ENCODE assay signal across 8 cellular contexts in genomic region chr2:105789745-105790466, GRCh38. TPM values are rescaled to one million over a fixed set of nuclear protein-coding genes. Genes with fewer than 3 reads are reported as not detected.
DNase-seq lines count a peak whose midpoint lies in the region; ATAC-seq, FAIRE-seq and TF ChIP-seq lines count a peak whose summit lies in the region.

No MANE protein-coding gene starts in this region.

- peak overlapping the region; percentile 1 for H3K9ac ChIP-seq in astrocyte (ENCODE audit: low read length)

- POLR2A ChIA-PET in A673 (lab: Charles Lee; ENCODE audit: low non-redundant PET), result interaction anchor here (0.5 kb wide), 1 partner anchor 227 kb away, joined by 4 read pairs; no protein-coding TSS in a partner anchor

- H3K4me1 ChIP-seq in A673 (ENCODE audit: insufficient read depth, low read length, poor library complexity, severe bottlenecking) (peaks cover 16% of the 10 kb centered on the region), astrocyte (ENCODE audit: insufficient read depth, low read length) (peaks cover 24% of the 10 kb centered on the region)

- no peak overlapping the region for H2AFZ ChIP-seq in astrocyte (ENCODE audit: low read depth, low read length)

- no peak overlapping the region for H3K27ac Mint-ChIP-seq in astrocyte (ENCODE audit: unreplicated experiment)
- peak overlapping the region; percentile 95 for H3K27ac Mint-ChIP-seq in stimulated activated naive CD8-positive, alpha-beta T cell treated with anti-CD3 and anti-CD28 coated beads, Interleukin-15, Interleukin-2, amounts not matched to agents 100 ng/mL and 50 ng/mL, for 24 hours

- H3K27ac ChIP-seq in A673 (ENCODE audit: low read depth, low read length, poor library complexity, severe bottlenecking) (no peak overlapping the region), astrocyte (ENCODE audit: low read depth, low read length) (no peak overlapping the region)

- no peaks in the 10 kb centered on the region for H3K9me3 Mint-ChIP-seq in astrocyte (ENCODE audit: unreplicated experiment)
- H3K9me3 Mint-ChIP-seq in stimulated activated naive CD8-positive, alpha-beta T cell treated with anti-CD3 and anti-CD28 coated beads, Interleukin-15, Interleukin-2, amounts not matched to agents 100 ng/mL and 50 ng/mL, for 24 hours, result no peaks in the 10 kb centered on the region

- H3K27me3 ChIP-seq in A673 (replicated peaks; ENCODE audit: insufficient read depth, low read depth, low read length, poor library complexity), result no peaks in the 10 kb centered on the region
- no peaks in the 10 kb centered on the region for H3K27me3 ChIP-seq in astrocyte (ENCODE audit: insufficient read depth, low read length)

- no peaks in the 10 kb centered on the region for H3K27me3 Mint-ChIP-seq in astrocyte (ENCODE audit: low read depth, unreplicated experiment)
- H3K27me3 Mint-ChIP-seq in stimulated activated naive CD8-positive, alpha-beta T cell treated with anti-CD3 and anti-CD28 coated beads, Interleukin-15, Interleukin-2, amounts not matched to agents 100 ng/mL and 50 ng/mL, for 24 hours, result no peaks in the 10 kb centered on the region

- no peak overlapping the region for H3K4me3 Mint-ChIP-seq in astrocyte (ENCODE audit: unreplicated experiment)
- peak overlapping the region; percentile 76 for H3K4me3 Mint-ChIP-seq in stimulated activated naive CD8-positive, alpha-beta T cell treated with anti-CD3 and anti-CD28 coated beads, Interleukin-15, Interleukin-2, amounts not matched to agents 100 ng/mL and 50 ng/mL, for 24 hours

- no TSS peak for BruUV-seq in A673 (replicated peaks; lab: Mats Ljungman, UMichigan)

- peaks cover 85% of the 10 kb centered on the region for H3K79me2 ChIP-seq in astrocyte (ENCODE audit: insufficient read depth, low read length)

- TF ChIP-seq CTCF in A673 (conservative IDR thresholded peaks at IDR 0.05; ENCODE audit: low read depth, low read length), result peak; percentile 45
- TF ChIP-seq CTCF in astrocyte (IDR thresholded peaks at IDR 0.05; ENCODE audit: insufficient read depth, low read depth, low read length), result no peak

- H3K4me1 Mint-ChIP-seq in astrocyte (ENCODE audit: low read depth, unreplicated experiment), result peaks cover 22% of the 10 kb centered on the region
- peaks cover 97% of the 10 kb centered on the region for H3K4me1 Mint-ChIP-seq in stimulated activated naive CD8-positive, alpha-beta T cell treated with anti-CD3 and anti-CD28 coated beads, Interleukin-15, Interleukin-2, amounts not matched to agents 100 ng/mL and 50 ng/mL, for 24 hours (ENCODE audit: low read depth)

- peak; percentile 54 for FAIRE-seq in astrocyte (lab: Jason Lieb, UNC)

- DNase-seq in A673 (ENCODE audit: low spot score), result peak; percentile 81
- DNase-seq in SK-MEL-5 (ENCODE audit: low read depth, low spot score), result peak; percentile 13
- peak; percentile 69 for DNase-seq in astrocyte (ENCODE audit: low read depth)
- DNase-seq in iris pigment epithelial cell (ENCODE audit: low read depth), result peak; percentile 54
- no peak for DNase-seq in middle frontal gyrus (ENCODE audit: extremely low spot score, low spot score)

- CTCF ChIA-PET in A673 (lab: Charles Lee), result no interaction called here

- in situ Hi-C loops in SK-MEL-5 (cut with HindIII; ENCODE audit: low pct_unique_long_range_greater_than_20kb, low sequenced_read_pairs), result no loop called here

- peaks cover 4% of the 10 kb centered on the region for H3K36me3 Mint-ChIP-seq in astrocyte (ENCODE audit: low read depth, unreplicated experiment)
- H3K36me3 Mint-ChIP-seq in stimulated activated naive CD8-positive, alpha-beta T cell treated with anti-CD3 and anti-CD28 coated beads, Interleukin-15, Interleukin-2, amounts not matched to agents 100 ng/mL and 50 ng/mL, for 24 hours (ENCODE audit: low read depth), result peaks cover 30% of the 10 kb centered on the region

- H3K4me3 ChIP-seq in A673 (ENCODE audit: low read depth, low read length, poor library complexity, severe bottlenecking), result no peak overlapping the region
- no peak overlapping the region for H3K4me3 ChIP-seq in astrocyte (ENCODE audit: insufficient read depth, low read depth, low read length)

- H3K4me2 ChIP-seq in astrocyte (ENCODE audit: low read length), result peak overlapping the region; percentile 66

- no peaks in the 10 kb centered on the region for H3K36me3 ChIP-seq in A673 (ENCODE audit: insufficient read depth, low read length, poor library complexity, severe bottlenecking)
- no peaks in the 10 kb centered on the region for H3K36me3 ChIP-seq in astrocyte (ENCODE audit: insufficient read depth, low read length)

- intact Hi-C loops in A673 (cut with micrococcal nuclease; ENCODE audit: unreplicated experiment), result no loop called here

- no peaks in the 10 kb centered on the region for H3K9me3 ChIP-seq in A673 (ENCODE audit: low read depth, low read length, poor library complexity, severe bottlenecking)
- H3K9me3 ChIP-seq in astrocyte (ENCODE audit: insufficient read depth, low read depth, low read length), result no peaks in the 10 kb centered on the region

- peaks cover 90% of the 10 kb centered on the region for H4K20me1 ChIP-seq in astrocyte (ENCODE audit: insufficient read depth, low read length)

- peak; percentile 82 for ATAC-seq in GM18870 (IDR thresholded peaks at IDR 0.05; ENCODE audit: unreplicated experiment)
- ATAC-seq in HG03108 (IDR thresholded peaks at IDR 0.05; ENCODE audit: unreplicated experiment), result peak; percentile 73

RNA-seq across cellular contexts. Expression of gene NCK2, which starts 45.2 kb away (rescaled TPM):
- total RNA-seq in A673 (2021), result 21.6 and 24.4 TPM in 2 replicates
- 89.7 and 95.1 TPM in 2 replicates for total RNA-seq in SK-MEL-5 (2014; rRNA removed; shearing (Covaris generic))
- polyA plus RNA-seq in SK-MEL-5 (2015; cell fraction: cytosol; rRNA removed), result 130 and 138 TPM in 2 replicates
- polyA plus RNA-seq in SK-MEL-5 (2015; cell fraction: nucleus; rRNA removed), result 19.2 and 26.0 TPM in 2 replicates
- total RNA-seq in astrocyte, result 61.6 and 62.9 TPM in 2 replicates
